14 cellular contexts compared by ENCODE assay signal in genomic region chr3:138726966-138727365, GRCh38.
A peak's percentile ranks its signal among the peaks of the same experiment; 100 is the strongest.
DNase-seq lines count a peak whose midpoint lies in the region; ATAC-seq and TF ChIP-seq lines count a peak whose summit lies in the region.
"Had no signal": no experiment of that assay in that cellular context is flagged by ENCODE, and none has a peak within 500 bp of the region (broad histone marks: within the 10 kb centered on the region; RNA-seq: fewer than 3 reads in every experiment).

No MANE protein-coding gene starts in this region.

- H3K4me3 ChIP-seq in GM23338, result no peak overlapping the region
- no peak overlapping the region for H3K4me3 ChIP-seq in adipocyte (ENCODE audit: low read length)
- H3K4me3 ChIP-seq in fibroblast of mammary gland (ENCODE audit: control insufficient read depth, low read depth, low read length), result no peak overlapping the region
- no peak overlapping the region for H3K4me3 ChIP-seq in skeletal muscle cell (ENCODE audit: low read depth, low read length)
- H3K4me3 ChIP-seq: breast epithelium, transverse colon had no signal

- H3K36me3 ChIP-seq in GM23338 (ENCODE audit: insufficient read depth), result no peaks in the 10 kb centered on the region
- H3K36me3 ChIP-seq in adipocyte (ENCODE audit: control insufficient read depth, insufficient read depth, low read length, severe bottlenecking), result no peaks in the 10 kb centered on the region
- H3K36me3 ChIP-seq: breast epithelium had no signal

- no peaks in the 10 kb centered on the region for H3F3A ChIP-seq in GM23338 (replicated peaks; ENCODE audit: low read depth)

- H4K20me1 ChIP-seq in GM23338 (replicated peaks; ENCODE audit: insufficient read depth), result no peaks in the 10 kb centered on the region

- ATAC-seq in GM23338 (no peak), HG02678 (IDR thresholded peaks at IDR 0.05; ENCODE audit: unreplicated experiment) (no peak), HG03095 (IDR thresholded peaks at IDR 0.05; ENCODE audit: unreplicated experiment) (no peak), left ventricle myocardium superior (no peak)

- peaks cover under 1% of the 10 kb centered on the region; the same call in 1 of the 3 replicates for H3K36me3 Mint-ChIP-seq in GM23338 (ENCODE audit: low read depth)

- H3K27me3 ChIP-seq in GM23338 (ENCODE audit: insufficient read depth) (no peaks in the 10 kb centered on the region), adipocyte (replicated peaks; ENCODE audit: control insufficient read depth, insufficient read depth, low read length) (no peaks in the 10 kb centered on the region)
- H3K27me3 ChIP-seq: breast epithelium, transverse colon had no signal

- no peaks in the 10 kb centered on the region for H3K9me2 ChIP-seq in GM23338 (ENCODE audit: insufficient read depth)

- H3K9me3 ChIP-seq in adipocyte (ENCODE audit: control insufficient read depth, low read length), result no peaks in the 10 kb centered on the region
- H3K9me3 ChIP-seq: breast epithelium, transverse colon had no signal

- H3K27ac Mint-ChIP-seq in GM23338, result 0 out of 2 replicates have a peak overlapping the region, but pooled peaks have one; percentile 49
- H3K27ac Mint-ChIP-seq: activated CD4-positive, alpha-beta memory T cell treated with anti-CD3 and anti-CD28 coated beads, Interleukin-2, amount 10 ng/mL, durations not matched to agents 7 days and 5 days had no signal

- no peak for DNase-seq in GM23338 (ENCODE audit: low spot score)
- peak; percentile 19 for DNase-seq in adipocyte (ENCODE audit: low read depth)
- DNase-seq in fibroblast of mammary gland (ENCODE audit: low read depth), result peak; percentile 54
- peak; percentile 29 for DNase-seq in skeletal muscle cell (ENCODE audit: low read depth)
- DNase-seq in left ventricle myocardium superior, result no peak
- DNase-seq: activated CD4-positive, alpha-beta memory T cell treated with anti-CD3 and anti-CD28 coated beads, Interleukin-2, amount 10 ng/mL, durations not matched to agents 7 days and 5 days; COR-L47; NCI-H2171 treated with DMSO at 0.1 percent for 48 hours; stimulated activated CD8-positive, alpha-beta memory T cell treated with anti-CD3 and anti-CD28 coated beads, Interleukin-4, amount 100 ng/mL, for 48 hours; transverse colon had no signal

- no peak overlapping the region for H2AFZ ChIP-seq in GM23338

- intact Hi-C loops in left ventricle myocardium superior (cut with micrococcal nuclease), result no loop called here

- H3K4me2 ChIP-seq in GM23338, result no peak overlapping the region

- no peaks in the 10 kb centered on the region for H3K27me3 Mint-ChIP-seq in GM23338 (ENCODE audit: insufficient read depth, low read depth, poor library complexity)
- H3K27me3 Mint-ChIP-seq: activated CD4-positive, alpha-beta memory T cell treated with anti-CD3 and anti-CD28 coated beads, Interleukin-2, amount 10 ng/mL, durations not matched to agents 7 days and 5 days had no signal

- TF ChIP-seq CTCF in GM23338 (conservative IDR thresholded peaks at IDR 0.05; ENCODE audit: low read depth in 2 of 2), result no peak
- TF ChIP-seq CTCF in fibroblast of mammary gland (conservative IDR thresholded peaks at IDR 0.05; ENCODE audit: control insufficient read depth, insufficient read depth, low read depth, low read length), result no peak

- no peaks in the 10 kb centered on the region for H3K9me3 Mint-ChIP-seq in GM23338
- H3K9me3 Mint-ChIP-seq: activated CD4-positive, alpha-beta memory T cell treated with anti-CD3 and anti-CD28 coated beads, Interleukin-2, amount 10 ng/mL, durations not matched to agents 7 days and 5 days; activated T-helper 2 cell treated with anti-CD3 and anti-CD28 coated beads, Interferon-gamma antibody, Interleukin-2, Interleukin-4, amounts not matched to agents 10 μg/mL and 5 μg/mL and 100 μg/mL, durations not matched to agents 14 hours and 24 hours and 36 hours had no signal

- no peak overlapping the region for H3K9ac ChIP-seq in adipocyte (ENCODE audit: low read length)

- no peaks in the 10 kb centered on the region for H3K79me2 ChIP-seq in GM23338 (replicated peaks; ENCODE audit: insufficient read depth)

- no peak overlapping the region for H3K27ac ChIP-seq in GM23338 (ENCODE audit: low read depth)
- H3K27ac ChIP-seq: breast epithelium, transverse colon had no signal

- no peaks in the 10 kb centered on the region for H3K4me1 ChIP-seq in GM23338 (ENCODE audit: insufficient read depth)
- no peaks in the 10 kb centered on the region for H3K4me1 ChIP-seq in adipocyte (ENCODE audit: control insufficient read depth, insufficient read depth, low read length)
- H3K4me1 ChIP-seq: breast epithelium, transverse colon had no signal

- H3K4me3 Mint-ChIP-seq in GM23338, result no peak overlapping the region
- H3K4me3 Mint-ChIP-seq: activated CD4-positive, alpha-beta memory T cell treated with anti-CD3 and anti-CD28 coated beads, Interleukin-2, amount 10 ng/mL, durations not matched to agents 7 days and 5 days had no signal

- peaks cover 18% of the 10 kb centered on the region; the same call in 2 of the 3 replicates for H3K4me1 Mint-ChIP-seq in GM23338

TF ChIP-seq in GM23338, 12 proteins besides CTCF, POLR2A, EP300 and RAD21 (continues in another document):
- no peak for TF ChIP-seq POLR2AphosphoS5 (IDR thresholded peaks at IDR 0.05; ENCODE audit: low read depth)
- TF ChIP-seq CREB1 (CRISPR knock-in tag; IDR thresholded peaks at IDR 0.05; ENCODE audit: low read depth), result no peak
- no peak for TF ChIP-seq NANOG (IDR thresholded peaks at IDR 0.05; ENCODE audit: borderline replicate concordance)
- TF ChIP-seq ETS1 (IDR thresholded peaks at IDR 0.05), result no peak
- no peak for TF ChIP-seq REST (IDR thresholded peaks at IDR 0.05; ENCODE audit: unreplicated experiment)
- no peak for TF ChIP-seq ZNF114 (CRISPR knock-in tag; IDR thresholded peaks at IDR 0.05)
- no peak for TF ChIP-seq STAT1 (IDR thresholded peaks at IDR 0.05; ENCODE audit: unreplicated experiment)

Comparison
In these comparisons a context has a peak if more than half of its experiments do, and no peak if none do; other contexts are left out.
1. DNase-seq: peak in adipocyte (single experiment), fibroblast of mammary gland (single experiment) and skeletal muscle cell (single experiment); none in GM23338 (single experiment) and left ventricle myocardium superior (single experiment).